ENCODE assay signal across 26 cellular contexts in the genomic region with DNA sequence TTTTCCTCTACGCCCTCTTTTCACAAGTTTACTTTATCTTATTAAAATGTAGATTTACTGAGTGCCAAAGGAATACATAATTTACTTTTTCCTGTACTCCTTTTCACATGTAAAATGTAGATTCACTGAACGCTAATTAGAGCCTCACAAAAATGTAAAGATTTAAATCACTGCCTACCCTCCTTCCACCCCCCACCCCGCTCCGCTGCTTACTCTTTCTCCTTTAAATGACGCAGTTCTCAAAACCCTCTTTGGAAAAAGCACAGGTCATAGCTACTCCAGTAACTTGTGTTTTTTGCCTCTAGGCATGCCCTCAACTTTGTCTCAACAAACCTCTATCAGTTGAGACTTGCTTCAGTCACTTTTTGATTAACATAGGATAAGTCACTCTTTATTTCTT.
"Had no signal": no experiment of that assay in that cellular context is flagged by ENCODE, and none has a peak within 500 bp of the region (broad histone marks: within the 10 kb centered on the region; RNA-seq: fewer than 3 reads in every experiment).

No MANE protein-coding gene starts in this region.

- H3K27me3 Mint-ChIP-seq: activated B cell treated with CpG ODN at 0.5 μM for 24 hours; activated CD8-positive, alpha-beta T cell treated with anti-CD3 and anti-CD28 coated beads for 36 hours; dendritic cell treated with granulocyte-macrophage colony-stimulating factor and Interleukin-4, amounts not matched to agents 40 ng/mL and 50 ng/mL, for 4 days; progenitor cell of endocrine pancreas had no signal

- H3K27ac Mint-ChIP-seq: activated B cell treated with CpG ODN at 0.5 μM for 24 hours; activated CD8-positive, alpha-beta T cell treated with anti-CD3 and anti-CD28 coated beads for 36 hours; activated T-helper 17 cell treated with anti-CD3 and anti-CD28 coated beads, Interleukin-2, amount 50 U/mL, for 72 hours; dendritic cell treated with granulocyte-macrophage colony-stimulating factor and Interleukin-4, amounts not matched to agents 40 ng/mL and 50 ng/mL, for 4 days; naive thymus-derived CD4-positive, alpha-beta T cell; progenitor cell of endocrine pancreas; T-helper 1 cell treated with Interleukin-12 subunit alpha and Interleukin-12 subunit beta and Interleukin-4 antibody, amounts not matched to agents 30 μg/mL and 1 μg/mL, for 36 hours had no signal

- H3K36me3 ChIP-seq: gastrocnemius medialis, ovary, right lobe of liver, transverse colon had no signal

- ATAC-seq: activated CD8-positive, alpha-beta T cell treated with anti-CD3 and anti-CD28 coated beads for 36 hours; activated T-cell treated with anti-CD3 and anti-CD28 coated beads, Interleukin-2, amount 50 U/mL, for 4 hours; activated T-helper 17 cell treated with anti-CD3 and anti-CD28 coated beads, Interleukin-2, amount 50 U/mL, for 72 hours; gastrocnemius medialis; left cardiac atrium; naive thymus-derived CD4-positive, alpha-beta T cell; right lobe of liver; stimulated activated naive CD8-positive, alpha-beta T cell treated with anti-CD3 and anti-CD28 coated beads, Interleukin-15, Interleukin-2, amounts not matched to agents 100 U/mL and 50 U/mL, for 24 hours had no signal

- H3K4me3 Mint-ChIP-seq: activated B cell treated with CpG ODN at 0.5 μM for 24 hours; activated CD8-positive, alpha-beta T cell treated with anti-CD3 and anti-CD28 coated beads for 36 hours; activated T-cell treated with anti-CD3 and anti-CD28 coated beads, Interleukin-2, amount 50 U/mL, for 4 hours; activated T-helper 17 cell treated with anti-CD3 and anti-CD28 coated beads, Interleukin-2, amount 50 U/mL, for 72 hours; dendritic cell treated with granulocyte-macrophage colony-stimulating factor and Interleukin-4, amounts not matched to agents 40 ng/mL and 50 ng/mL, for 4 days; naive thymus-derived CD4-positive, alpha-beta T cell; T-helper 1 cell treated with Interleukin-12 subunit alpha and Interleukin-12 subunit beta and Interleukin-4 antibody, amounts not matched to agents 30 μg/mL and 1 μg/mL, for 36 hours had no signal

- H3K27me3 ChIP-seq: gastrocnemius medialis, ovary, right lobe of liver, testis, transverse colon had no signal

- H3K27ac ChIP-seq: gastrocnemius medialis, ovary, right lobe of liver, testis, transverse colon had no signal

- H3K9me3 ChIP-seq: gastrocnemius medialis, ovary, right lobe of liver, testis, transverse colon had no signal

- H3K9me3 Mint-ChIP-seq: activated B cell treated with CpG ODN at 0.5 μM for 24 hours; activated T-cell treated with anti-CD3 and anti-CD28 coated beads, Interleukin-2, amount 50 U/mL, for 4 hours; activated T-helper 17 cell treated with anti-CD3 and anti-CD28 coated beads, Interleukin-2, amount 50 U/mL, for 72 hours; T-helper 1 cell treated with Interleukin-12 subunit alpha and Interleukin-12 subunit beta and Interleukin-4 antibody, amounts not matched to agents 30 μg/mL and 1 μg/mL, for 36 hours had no signal

- H3K4me1 Mint-ChIP-seq: activated B cell treated with CpG ODN at 0.5 μM for 24 hours; activated T-helper 17 cell treated with anti-CD3 and anti-CD28 coated beads, Interleukin-2, amount 50 U/mL, for 72 hours; naive thymus-derived CD4-positive, alpha-beta T cell had no signal

- H3K4me3 ChIP-seq: gastrocnemius medialis, ovary, right lobe of liver, testis, transverse colon had no signal

- H3K4me1 ChIP-seq: gastrocnemius medialis, right lobe of liver, testis, transverse colon had no signal

- DNase-seq: activated B cell treated with CpG ODN at 0.5 μM for 24 hours; activated CD4-positive, alpha-beta T cell treated with anti-CD3 and anti-CD28 coated beads, Interleukin-2, amount 50 U/mL, for 1 hour; activated CD8-positive, alpha-beta T cell treated with anti-CD3 and anti-CD28 coated beads for 36 hours; activated gamma-delta T cell treated with Interleukin-2 at 50 U/mL for 16 hours; activated naive CD4-positive, alpha-beta T cell treated with anti-CD3 and anti-CD28 coated beads, Interleukin-2, amount 50 U/mL, for 16 hours; activated T-cell treated with anti-CD3 and anti-CD28 coated beads, Interleukin-2, amount 50 U/mL, for 4 hours; amniotic stem cell; central memory CD4-positive, alpha-beta T cell; gastrocnemius medialis; head of caudate nucleus; hypothalamus; islet precursor cell; left cardiac atrium; midbrain; naive thymus-derived CD4-positive, alpha-beta T cell; ovary; right lobe of liver; stimulated activated CD4-positive, alpha-beta T cell treated with anti-CD3 and anti-CD28 coated beads, Interleukin-2, amount 100 ng/mL, for 48 hours; stimulated activated naive CD8-positive, alpha-beta T cell treated with anti-CD3 and anti-CD28 coated beads, Interleukin-15, Interleukin-2, amounts not matched to agents 100 U/mL and 50 U/mL, for 24 hours; SW 1271; testis; transverse colon had no signal
